1 cellular context compared by ENCODE assay signal in genomic region chr4:10113362-10114047, GRCh38.
A peak's percentile ranks its signal among the peaks of the same experiment; 100 is the strongest.
TF ChIP-seq lines count a peak whose summit lies in the region.

No MANE protein-coding gene starts in this region.

TF ChIP-seq in GM12878, 131 proteins besides CTCF, POLR2A, EP300 and RAD21 (continued from another document):
- TF ChIP-seq ZNF207 (IDR thresholded peaks at IDR 0.05; ENCODE audit: borderline replicate concordance), result no peak
- no peak for TF ChIP-seq ZNF622 (IDR thresholded peaks at IDR 0.05)
- TF ChIP-seq ZBTB40 (IDR thresholded peaks at IDR 0.05; ENCODE audit: borderline replicate concordance), result no peak
- TF ChIP-seq ZNF274 (IDR thresholded peaks at IDR 0.05; ENCODE audit: insufficient read depth, insufficient read length), result no peak
- no peak for TF ChIP-seq WRNIP1 (IDR thresholded peaks at IDR 0.05; ENCODE audit: borderline replicate concordance, low read depth, low read length)
- no peak for TF ChIP-seq NR2F1 (conservative IDR thresholded peaks at IDR 0.05)
- TF ChIP-seq REST (IDR thresholded peaks at IDR 0.05; ENCODE audit: low read depth, low read length), result no peak
- TF ChIP-seq RAD51 (IDR thresholded peaks at IDR 0.05), result no peak
- no peak for TF ChIP-seq RCOR1 (conservative IDR thresholded peaks at IDR 0.05; ENCODE audit: low read depth, low read length)
- no peak for TF ChIP-seq SRF (IDR thresholded peaks at IDR 0.05; ENCODE audit: low read depth in 2 of 2, low read length in 2 of 2)
- no peak for TF ChIP-seq ESRRA (IDR thresholded peaks at IDR 0.05; ENCODE audit: low read length)
- TF ChIP-seq SMAD5 (IDR thresholded peaks at IDR 0.05; ENCODE audit: low read depth), result peak; percentile 18; the same call in 1 of the 2 replicates
